25 cellular contexts compared by ENCODE assay signal in genomic region chr11:20874358-20874757, GRCh38.
DNase-seq lines count a peak whose midpoint lies in the region; ATAC-seq and TF ChIP-seq lines count a peak whose summit lies in the region.
"Had no signal": no experiment of that assay in that cellular context is flagged by ENCODE, and none has a peak within 500 bp of the region (broad histone marks: within the 10 kb centered on the region; RNA-seq: fewer than 3 reads in every experiment).

No MANE protein-coding gene starts in this region.

- H3K27ac Mint-ChIP-seq in GM23338: no peak overlapping the region
- no peak overlapping the region for H3K27ac Mint-ChIP-seq in naive thymus-derived CD4-positive, alpha-beta T cell
- H3K27ac Mint-ChIP-seq: CD14-positive monocyte; CD8-positive, alpha-beta memory T cell; T-helper 2 cell treated with Interferon-gamma antibody and Interleukin-4, amounts not matched to agents 5 μg/mL and 100 μg/mL, for 36 hours had no signal

- H3K27me3 Mint-ChIP-seq in GM23338 (ENCODE audit: insufficient read depth, low read depth, poor library complexity): peaks cover 2% of the 10 kb centered on the region
- no peaks in the 10 kb centered on the region for H3K27me3 Mint-ChIP-seq in naive thymus-derived CD4-positive, alpha-beta T cell
- H3K27me3 Mint-ChIP-seq: CD8-positive, alpha-beta memory T cell had no signal

- H3K27ac ChIP-seq in C4-2B (no peak overlapping the region), GM23338 (ENCODE audit: low read depth) (no peak overlapping the region), Panc1 (ENCODE audit: low read length) (no peak overlapping the region)
- H3K27ac ChIP-seq in naive thymus-derived CD4-positive, alpha-beta T cell (ENCODE audit: low read depth, low read length): no peak overlapping the region
- H3K27ac ChIP-seq: A549, KMS-11 had no signal

- H3K79me2 ChIP-seq in GM23338 (replicated peaks; ENCODE audit: insufficient read depth): no peaks in the 10 kb centered on the region

- CTCF ChIA-PET in Panc1 (lab: Charles Lee): interaction anchor here (0.5 kb wide), 1 partner anchor 203 kb away, joined by 4 read pairs; no protein-coding TSS in a partner anchor
- CTCF ChIA-PET in naive thymus-derived CD4-positive, alpha-beta T cell (lab: Charles Lee): no interaction called here

- H3K4me3 ChIP-seq in GM23338 (no peak overlapping the region), Panc1 (ENCODE audit: low read depth in 2 of 2, low read length in 2 of 2) (no peak overlapping the region), epithelial cell of proximal tubule (ENCODE audit: low read depth, low read length) (no peak overlapping the region)
- H3K4me3 ChIP-seq in naive thymus-derived CD4-positive, alpha-beta T cell (ENCODE audit: low read length): no peak overlapping the region
- H3K4me3 ChIP-seq: A549, GM12878 had no signal

- intact Hi-C loops in Panc1 (cut with micrococcal nuclease; ENCODE audit: unreplicated experiment): no loop called here
- intact Hi-C loops in naive thymus-derived CD4-positive, alpha-beta T cell (cut with micrococcal nuclease): no loop called here

- no peak overlapping the region for H3K4me3 Mint-ChIP-seq in GM23338
- H3K4me3 Mint-ChIP-seq in naive thymus-derived CD4-positive, alpha-beta T cell: no peak overlapping the region
- H3K4me3 Mint-ChIP-seq: CD14-positive monocyte; CD8-positive, alpha-beta memory T cell; T-helper 2 cell treated with Interferon-gamma antibody and Interleukin-4, amounts not matched to agents 5 μg/mL and 100 μg/mL, for 36 hours had no signal

- H3K4me1 ChIP-seq in GM23338 (ENCODE audit: insufficient read depth) (peaks cover 6% of the 10 kb centered on the region; the same call in 1 of the 2 replicates), Panc1 (ENCODE audit: control insufficient read depth, insufficient read depth, low read length) (no peaks in the 10 kb centered on the region)
- no peaks in the 10 kb centered on the region for H3K4me1 ChIP-seq in naive thymus-derived CD4-positive, alpha-beta T cell (ENCODE audit: control insufficient read depth in 2 of 2, insufficient read depth in 2 of 2, low read length in 2 of 2)
- H3K4me1 ChIP-seq: A549 had no signal

- H3K9me3 Mint-ChIP-seq in GM23338: no peaks in the 10 kb centered on the region
- peaks cover 0 to 4% (median 2%) of the 10 kb centered on the region in 11 donors for H3K9me3 Mint-ChIP-seq in naive thymus-derived CD4-positive, alpha-beta T cell

- POLR2A ChIA-PET in Panc1 (lab: Charles Lee): no interaction called here
- POLR2A ChIA-PET in naive thymus-derived CD4-positive, alpha-beta T cell (lab: Charles Lee): no interaction called here

- no peak overlapping the region for H2AFZ ChIP-seq in GM23338

- H3K4me2 ChIP-seq in GM23338: no peak overlapping the region
- H3K4me2 ChIP-seq: A549, KMS-11 had no signal

- H3F3A ChIP-seq in GM23338 (replicated peaks; ENCODE audit: low read depth): no peaks in the 10 kb centered on the region

- H4K20me1 ChIP-seq in GM23338 (replicated peaks; ENCODE audit: insufficient read depth): no peaks in the 10 kb centered on the region

- peaks cover 8% of the 10 kb centered on the region for H3K4me1 Mint-ChIP-seq in GM23338
- H3K4me1 Mint-ChIP-seq in naive thymus-derived CD4-positive, alpha-beta T cell: no peaks in the 10 kb centered on the region
- H3K4me1 Mint-ChIP-seq: CD14-positive monocyte; CD8-positive, alpha-beta memory T cell had no signal

- H3K36me3 ChIP-seq in GM23338 (ENCODE audit: insufficient read depth) (no peaks in the 10 kb centered on the region), Panc1 (ENCODE audit: control insufficient read depth, insufficient read depth, low read length) (no peaks in the 10 kb centered on the region)
- H3K36me3 ChIP-seq in naive thymus-derived CD4-positive, alpha-beta T cell (ENCODE audit: control insufficient read depth in 2 of 3, insufficient read depth in 3 of 3, low read length in 3 of 3): no peaks in the 10 kb centered on the region

- no peaks in the 10 kb centered on the region for H3K9me2 ChIP-seq in GM23338 (ENCODE audit: insufficient read depth)

- H3K9me3 ChIP-seq in Panc1 (ENCODE audit: control insufficient read depth, insufficient read depth, low read depth, low read length): no peaks in the 10 kb centered on the region
- H3K9me3 ChIP-seq in naive thymus-derived CD4-positive, alpha-beta T cell (ENCODE audit: control insufficient read depth in 2 of 3, low read length in 3 of 3): no peaks in the 10 kb centered on the region
- H3K9me3 ChIP-seq: A549 had no signal

- H3K36me3 Mint-ChIP-seq in GM23338 (ENCODE audit: low read depth): no peaks in the 10 kb centered on the region
- H3K36me3 Mint-ChIP-seq in naive thymus-derived CD4-positive, alpha-beta T cell: no peaks in the 10 kb centered on the region
- H3K36me3 Mint-ChIP-seq: CD14-positive monocyte; CD8-positive, alpha-beta memory T cell had no signal

- H3K27me3 ChIP-seq in GM23338 (ENCODE audit: insufficient read depth): no peaks in the 10 kb centered on the region
- no peaks in the 10 kb centered on the region; the same call in 1 of the 2 replicates for H3K27me3 ChIP-seq in Panc1 (ENCODE audit: control insufficient read depth, insufficient read depth, low read length)
- no peaks in the 10 kb centered on the region for H3K27me3 ChIP-seq in naive thymus-derived CD4-positive, alpha-beta T cell (ENCODE audit: control insufficient read depth in 2 of 2, insufficient read depth in 2 of 2, low read length in 2 of 2)

- ATAC-seq in GM23338 (no peak), Panc1 (no peak)
- no peak for ATAC-seq in naive thymus-derived CD4-positive, alpha-beta T cell
- ATAC-seq: A549, GM12878, HCT116 had no signal

- DNase-seq in GM23338 (ENCODE audit: low spot score): peak; percentile 28
- no peak for DNase-seq in Panc1 (ENCODE audit: low read depth, low spot score)
- no peak for DNase-seq in epithelial cell of proximal tubule (ENCODE audit: low read depth)
- DNase-seq in KBM-7: no peak
- DNase-seq in ureter (ENCODE audit: low spot score): no peak
- DNase-seq in naive thymus-derived CD4-positive, alpha-beta T cell: no peak
- DNase-seq: CD8-positive, alpha-beta memory T cell; DMS153; GOT3; IMR-90; NCI-H1092; NCI-H1436; NCI-H187; NCI-H2081 treated with DMSO at 0.1 percent for 48 hours; NCI-H2171 treated with DMSO at 0.1 percent for 48 hours; OCI-M1; Right ventricle myocardium superior; T-helper 1 cell had no signal

- peak; percentile 9; the same call in 1 of the 2 replicates for TF ChIP-seq CTCF in C4-2B (conservative IDR thresholded peaks at IDR 0.05)
- peak; percentile 47 to 54 for TF ChIP-seq CTCF in GM23338 (conservative IDR thresholded peaks at IDR 0.05; ENCODE audit: low read depth in 2 of 2)
- TF ChIP-seq CTCF in Panc1 (IDR thresholded peaks at IDR 0.05): peak; percentile 14; the same call in 1 of the 2 replicates
- peak; percentile 13 for TF ChIP-seq CTCF in epithelial cell of proximal tubule (conservative IDR thresholded peaks at IDR 0.05; ENCODE audit: low read depth, low read length)

- in situ Hi-C loops in Panc1 (cut with HindIII; ENCODE audit: low pct_unique_long_range_greater_than_20kb, low sequenced_read_pairs): no loop called here
- in situ Hi-C loops in KBM-7 (cut with MboI; ENCODE audit: low pct_unique_long_range_greater_than_20kb, low sequenced_read_pairs): no loop called here

- BruUV-seq in Panc1 (replicated peaks; lab: Mats Ljungman, UMichigan): no TSS peak

TF ChIP-seq in GM23338, 12 proteins besides CTCF, POLR2A, EP300 and RAD21:
- TF ChIP-seq JUNB (IDR thresholded peaks at IDR 0.05; ENCODE audit: unreplicated experiment): no peak
- no peak for TF ChIP-seq STAT1 (IDR thresholded peaks at IDR 0.05; ENCODE audit: unreplicated experiment)
